Comparison of ENCODE assay signal across 8 cellular contexts in genomic region chr12:10211975-10212622, GRCh38. TPM values are rescaled to one million over a fixed set of nuclear protein-coding genes. Genes with fewer than 3 reads are reported as not detected.
A peak's percentile ranks its signal among the peaks of the same experiment; 100 is the strongest.
DNase-seq lines count a peak whose midpoint lies in the region; ATAC-seq and TF ChIP-seq lines count a peak whose summit lies in the region.

No MANE protein-coding gene starts in this region.

- peak overlapping the region; percentile 100 for H3K27ac ChIP-seq in skeletal muscle tissue (ENCODE audit: low read depth, low read length)

- H3K4me3 ChIP-seq in GM12864 (ENCODE audit: low read depth, low read length) (peak overlapping the region; percentile 67), skeletal muscle tissue (ENCODE audit: low read length in 3 of 3) (peak overlapping the region; percentile 85 to 98 (median 95))

- H3K27me3 ChIP-seq in skeletal muscle tissue (ENCODE audit: control insufficient read depth in 3 of 3, insufficient read depth in 3 of 3, low read length in 3 of 3): no peaks in the 10 kb centered on the region

- peak overlapping the region; percentile 97 to 99 (median 98) for H3K9ac ChIP-seq in skeletal muscle tissue (ENCODE audit: low read depth in 1 of 3, low read length in 3 of 3)

- TF ChIP-seq CTCF in GM12864 (IDR thresholded peaks at IDR 0.05; ENCODE audit: low read depth, low read length, missing control alignments): no peak

- DNase-seq in GM12864 (ENCODE audit: low read depth): no peak
- peak; percentile 81 for DNase-seq in NCI-H2227 (lab: John Stamatoyannopoulos, UW; ENCODE audit: unreplicated experiment)
- DNase-seq in central memory CD4-positive, alpha-beta T cell: peak; percentile 87
- peak; percentile 95 for DNase-seq in iPS-NIHi11 (ENCODE audit: low spot score)

- H3K4me1 ChIP-seq in skeletal muscle tissue (ENCODE audit: control insufficient read depth in 3 of 3, insufficient read depth in 3 of 3, low read length in 3 of 3): peaks cover 5 to 15% (median 13%) of the 10 kb centered on the region in 3 donors

- H3K36me3 ChIP-seq in skeletal muscle tissue (ENCODE audit: control insufficient read depth in 3 of 3, insufficient read depth in 3 of 3, low read length in 3 of 3): peaks cover 0 to 3% (median 0%) of the 10 kb centered on the region in 3 donors

- ATAC-seq in HG03045 (IDR thresholded peaks at IDR 0.05; ENCODE audit: unreplicated experiment): peak; percentile 77
- peak; percentile 80 to 81 for ATAC-seq in activated CD4-positive, CD25-positive, alpha-beta regulatory T cell treated with anti-CD3 and anti-CD28 coated beads, Interleukin-2, amount 50 U/mL, for 24 hours
- ATAC-seq in GM18858 (IDR thresholded peaks at IDR 0.05; ENCODE audit: unreplicated experiment): no peak

- no peaks in the 10 kb centered on the region for H3K9me3 ChIP-seq in skeletal muscle tissue (ENCODE audit: control insufficient read depth in 3 of 3, low read length in 3 of 3)

RNA-seq across cellular contexts. Expression of gene GABARAPL1, which starts 0.6 kb away (rescaled TPM):
- 23.0 TPM for total RNA-seq in skeletal muscle tissue

RNA-seq across cellular contexts. Expression of gene TMEM52B, which starts 33.3 kb away (rescaled TPM):
- under 0.01 TPM for total RNA-seq in skeletal muscle tissue

RNA-seq across cellular contexts. Expression of gene OLR1, which starts 40.2 kb away (rescaled TPM):
- not detected for total RNA-seq in skeletal muscle tissue
